ENCODE assay signal across 5 cellular contexts in the genomic region with DNA sequence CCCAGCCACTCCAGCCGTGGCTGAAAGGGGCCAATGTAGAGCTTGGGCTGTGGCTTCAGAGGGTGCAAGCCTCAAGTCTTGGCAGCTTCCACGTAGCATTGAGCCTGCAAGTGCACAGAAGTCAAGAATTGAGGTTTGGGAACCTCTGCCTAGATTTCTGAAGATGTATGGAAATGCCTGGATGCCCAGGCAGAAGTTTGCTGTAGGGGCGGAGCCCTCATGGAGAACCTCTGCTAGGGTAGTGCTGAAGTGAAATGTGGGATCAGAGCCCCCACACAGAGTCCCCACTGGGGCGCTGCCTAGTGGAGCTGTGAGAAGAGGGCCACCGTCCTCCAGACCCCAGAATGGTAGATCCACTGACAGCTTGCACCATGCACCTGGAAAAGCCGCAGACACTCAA. TPM values are rescaled to one million over a fixed set of nuclear protein-coding genes. Genes with fewer than 3 reads are reported as not detected.
"Had no signal": no experiment of that assay in that cellular context is flagged by ENCODE, and none has a peak within 500 bp of the region (broad histone marks: within the 10 kb centered on the region; RNA-seq: fewer than 3 reads in every experiment).

No MANE protein-coding gene starts in this region.

RNA-seq across cellular contexts. Expression of gene KLB, which starts 35.5 kb away (rescaled TPM):
- total RNA-seq: GM23248, H1, H4, H7, HFFc6 had no signal
- polyA plus RNA-seq: GM23248 had no signal
